ENCODE assay signal across 13 cellular contexts in the genomic region with DNA sequence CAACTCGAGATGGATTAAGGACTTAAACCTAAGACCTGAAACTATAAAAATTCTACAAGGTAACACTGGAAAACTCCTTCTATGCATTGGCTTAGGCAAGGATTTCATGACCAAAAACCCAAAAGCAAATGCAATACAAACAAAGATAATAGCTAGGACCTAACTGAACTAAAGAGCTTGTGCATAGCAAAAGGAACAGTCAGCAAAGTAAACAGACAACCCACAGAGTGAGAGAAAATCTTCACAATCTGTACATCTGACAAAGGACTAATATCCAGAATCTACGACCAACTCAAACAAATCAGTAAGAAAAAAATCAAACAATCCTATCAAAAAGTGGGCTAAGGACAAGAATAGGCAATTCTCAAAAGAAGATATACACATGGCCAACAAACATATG. TPM values are rescaled to one million over a fixed set of nuclear protein-coding genes. Genes with fewer than 3 reads are reported as not detected.
"Had no signal": no experiment of that assay in that cellular context is flagged by ENCODE, and none has a peak within 500 bp of the region (broad histone marks: within the 10 kb centered on the region; RNA-seq: fewer than 3 reads in every experiment).

No MANE protein-coding gene starts in this region.

RNA-seq across cellular contexts. Expression of a gene that starts 21.5 kb away (rescaled TPM):
- total RNA-seq: activated B cell treated with CpG ODN at 0.5 μM for 24 hours; activated CD4-positive, alpha-beta memory T cell treated with anti-CD3 and anti-CD28 coated beads for 36 hours; activated CD4-positive, alpha-beta memory T cell treated with anti-CD3 and anti-CD28 coated beads, Interleukin-2, amount 10 ng/mL, durations not matched to agents 7 days and 5 days; activated CD4-positive, alpha-beta T cell treated with anti-CD3 and anti-CD28 coated beads for 36 hours; activated CD4-positive, alpha-beta T cell treated with anti-CD3 and anti-CD28 coated beads, Interleukin-2, amount 10 ng/mL, durations not matched to agents 24 days and 14 days; activated CD4-positive, alpha-beta T cell treated with anti-CD3 and anti-CD28 coated beads, Interleukin-2, amount 10 ng/mL, durations not matched to agents 7 days and 5 days; activated CD8-positive, alpha-beta memory T cell treated with anti-CD3 and anti-CD28 coated beads for 36 hours; activated CD8-positive, alpha-beta memory T cell treated with anti-CD3 and anti-CD28 coated beads, Interleukin-2, amount 10 ng/mL, durations not matched to agents 7 days and 5 days; activated CD8-positive, alpha-beta T cell treated with anti-CD3 and anti-CD28 coated beads for 36 hours; activated CD8-positive, alpha-beta T cell treated with anti-CD3 and anti-CD28 coated beads, Interleukin-2, amount 10 ng/mL, durations not matched to agents 7 days and 5 days; T-helper 1 cell treated with Interleukin-12 subunit alpha and Interleukin-12 subunit beta and Interleukin-4 antibody, amounts not matched to agents 30 ng/mL and 1 ng/mL, for 36 hours; T-helper 17 cell; T-helper 2 cell treated with Interferon-gamma antibody and Interleukin-4, amounts not matched to agents 100 ng/mL and 5 ng/mL, for 36 hours had no signal

RNA-seq across cellular contexts. Expression of a gene that starts 27.6 kb away (rescaled TPM):
- total RNA-seq: activated B cell treated with CpG ODN at 0.5 μM for 24 hours; activated CD4-positive, alpha-beta memory T cell treated with anti-CD3 and anti-CD28 coated beads for 36 hours; activated CD4-positive, alpha-beta T cell treated with anti-CD3 and anti-CD28 coated beads for 36 hours; activated CD4-positive, alpha-beta T cell treated with anti-CD3 and anti-CD28 coated beads, Interleukin-2, amount 10 ng/mL, durations not matched to agents 24 days and 14 days; activated CD4-positive, alpha-beta T cell treated with anti-CD3 and anti-CD28 coated beads, Interleukin-2, amount 10 ng/mL, durations not matched to agents 7 days and 5 days; activated CD8-positive, alpha-beta memory T cell treated with anti-CD3 and anti-CD28 coated beads for 36 hours; activated CD8-positive, alpha-beta memory T cell treated with anti-CD3 and anti-CD28 coated beads, Interleukin-2, amount 10 ng/mL, durations not matched to agents 7 days and 5 days; activated CD8-positive, alpha-beta T cell treated with anti-CD3 and anti-CD28 coated beads for 36 hours; activated CD8-positive, alpha-beta T cell treated with anti-CD3 and anti-CD28 coated beads, Interleukin-2, amount 10 ng/mL, durations not matched to agents 7 days and 5 days; T-helper 1 cell treated with Interleukin-12 subunit alpha and Interleukin-12 subunit beta and Interleukin-4 antibody, amounts not matched to agents 30 ng/mL and 1 ng/mL, for 36 hours; T-helper 17 cell; T-helper 2 cell treated with Interferon-gamma antibody and Interleukin-4, amounts not matched to agents 100 ng/mL and 5 ng/mL, for 36 hours had no signal
